ENCODE assay signal across 26 cellular contexts in the genomic region with DNA sequence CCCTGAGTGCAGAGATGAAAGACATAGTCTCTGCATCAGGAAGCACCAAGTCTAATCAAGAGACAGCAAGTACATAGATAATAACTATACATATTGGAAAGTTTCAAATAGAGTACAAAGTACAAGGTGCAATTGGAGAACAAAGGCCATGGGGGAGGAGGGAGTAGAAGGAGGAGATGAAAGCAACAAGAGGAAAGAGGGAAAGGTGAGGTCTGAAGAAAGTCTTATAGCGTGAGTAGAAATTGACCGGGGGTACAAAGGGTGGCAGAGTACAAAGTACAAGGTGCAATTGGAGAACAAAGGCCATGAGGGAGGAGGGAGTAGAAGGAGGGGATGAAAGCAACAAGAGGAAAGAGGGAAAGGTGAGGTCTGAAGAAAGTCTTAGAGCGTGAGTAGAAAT.
"Had no signal": no experiment of that assay in that cellular context is flagged by ENCODE, and none has a peak within 500 bp of the region (broad histone marks: within the 10 kb centered on the region; RNA-seq: fewer than 3 reads in every experiment).

No MANE protein-coding gene starts in this region.

- H3K4me2 ChIP-seq: KMS-11 had no signal

- H3K36me3 ChIP-seq: ascending aorta, MG63, Peyer's patch, SJSA1 had no signal

- H3K27me3 ChIP-seq: ascending aorta, body of pancreas, MG63, Peyer's patch, SJSA1 had no signal

- H3K27ac ChIP-seq: ascending aorta, body of pancreas, KMS-11, SJSA1 had no signal

- H3K9me3 ChIP-seq: ascending aorta, body of pancreas, MG63, Peyer's patch, SJSA1 had no signal

- ATAC-seq: activated CD8-positive, alpha-beta memory T cell treated with anti-CD3 and anti-CD28 coated beads, Interleukin-2, amount 10 ng/mL, durations not matched to agents 7 days and 5 days; activated naive CD4-positive, alpha-beta T cell treated with anti-CD3 and anti-CD28 coated beads, Interleukin-2, amount 50 U/mL, for 72 hours; activated naive CD8-positive, alpha-beta T cell treated with anti-CD3 and anti-CD28 coated beads, Interleukin-2, amount 50 U/mL, for 24 hours; activated T-cell treated with anti-CD3 and anti-CD28 coated beads, Interleukin-2, amount 50 U/mL, for 4 hours; body of pancreas; T-helper 17 cell had no signal

- H3K4me1 ChIP-seq: ascending aorta had no signal

- H3K9ac ChIP-seq: KMS-11 had no signal

- H3K4me3 ChIP-seq: ascending aorta, body of pancreas, MG63, Peyer's patch, SJSA1 had no signal

- FAIRE-seq: bronchial epithelial cell had no signal

- DNase-seq: activated CD4-positive, alpha-beta T cell treated with anti-CD3 and anti-CD28 coated beads for 48 hours; activated CD4-positive, alpha-beta T cell treated with anti-CD3 and anti-CD28 coated beads, Interleukin-2, amount 50 U/mL, for 4 hours; activated CD4-positive, CD25-positive, alpha-beta regulatory T cell treated with anti-CD3 and anti-CD28 coated beads, Interleukin-2, amount 50 U/mL, for 72 hours; activated CD8-positive, alpha-beta memory T cell treated with anti-CD3 and anti-CD28 coated beads, Interleukin-2, amount 10 ng/mL, durations not matched to agents 7 days and 5 days; activated effector memory CD4-positive, alpha-beta T cell treated with anti-CD3 and anti-CD28 coated beads, Interleukin-2, amount 50 U/mL, for 16 hours; activated naive CD4-positive, alpha-beta T cell treated with Interleukin-2 at 50 U/mL for 16 hours; activated naive CD8-positive, alpha-beta T cell treated with anti-CD3 and anti-CD28 coated beads, Interleukin-2, amount 50 U/mL, for 24 hours; activated T-cell treated with anti-CD3 and anti-CD28 coated beads, Interleukin-2, amount 50 U/mL, for 4 hours; amniotic stem cell; body of pancreas; MG63; MV-4-11; NCI-H1417 treated with DMSO at 0.1 percent for 48 hours; NCI-H1694 treated with DMSO at 0.1 percent for 48 hours; NCI-H2029 treated with DMSO at 0.1 percent for 48 hours; NCI-H446; NCI-H524; SHP77; T-helper 17 cell; T-helper 9 cell had no signal
